Comparison of ENCODE assay signal across 28 cellular contexts in the genomic region with DNA sequence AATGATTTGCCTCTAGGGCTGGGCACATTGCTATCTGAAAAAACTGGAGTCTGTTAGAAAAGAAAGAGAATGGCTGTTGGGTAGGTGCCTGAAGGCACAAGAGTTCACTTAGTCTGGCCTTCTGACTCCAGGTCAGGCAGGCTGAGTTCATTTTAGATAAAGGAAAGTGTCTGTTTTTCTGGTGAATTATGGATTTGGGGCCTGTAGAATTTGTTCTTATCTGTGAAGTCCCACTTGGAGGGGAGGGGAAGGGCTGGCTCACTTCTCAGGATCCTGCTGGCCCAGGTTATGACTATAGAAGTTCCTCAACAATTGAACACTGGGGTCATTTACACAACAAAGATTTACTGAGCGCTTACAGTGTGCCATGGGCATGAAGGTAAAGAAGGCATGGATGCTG. TPM values are rescaled to one million over a fixed set of nuclear protein-coding genes. Genes with fewer than 3 reads are reported as not detected.
"Had no signal": no experiment of that assay in that cellular context is flagged by ENCODE, and none has a peak within 500 bp of the region (broad histone marks: within the 10 kb centered on the region; RNA-seq: fewer than 3 reads in every experiment).

No MANE protein-coding gene starts in this region.

- H3K36me3 Mint-ChIP-seq: mesothelial cell of epicardium; naive thymus-derived CD8-positive, alpha-beta T cell; stimulated activated naive B cell treated with anti-CD40 and anti-IgM and Interleukin-4, amounts not matched to agents 10 μg/mL and 1 μg/mL and 100 μg/mL, for 72 hours; type B pancreatic cell had no signal

- H3K4me3 Mint-ChIP-seq: activated CD4-positive, alpha-beta memory T cell treated with anti-CD3 and anti-CD28 coated beads, Interleukin-2, amount 10 ng/mL, durations not matched to agents 7 days and 5 days; activated naive CD8-positive, alpha-beta T cell; activated T-cell treated with anti-CD3 and anti-CD28 coated beads, Interleukin-2, amount 50 U/mL, for 24 hours; mesothelial cell of epicardium; naive thymus-derived CD8-positive, alpha-beta T cell; stimulated activated naive B cell treated with anti-CD40 and anti-IgM and Interleukin-4, amounts not matched to agents 10 μg/mL and 1 μg/mL and 100 μg/mL, for 72 hours; T-helper 1 cell treated with Interleukin-12 subunit alpha and Interleukin-12 subunit beta and Interleukin-4 antibody, amounts not matched to agents 30 μg/mL and 1 μg/mL, for 36 hours; type B pancreatic cell had no signal

- H3K4me3 ChIP-seq: adrenal gland, ascending aorta, sigmoid colon, smooth muscle cell had no signal

- H3K9me3 ChIP-seq: adrenal gland, ascending aorta, sigmoid colon had no signal

- H3K27me3 ChIP-seq: adrenal gland, ascending aorta, brain microvascular endothelial cell, foreskin keratinocyte, sigmoid colon had no signal

- H3K36me3 ChIP-seq: adrenal gland, ascending aorta, brain microvascular endothelial cell, sigmoid colon had no signal

- ATAC-seq: foreskin keratinocyte; left ventricle myocardium superior; naive thymus-derived CD8-positive, alpha-beta T cell; stimulated activated naive B cell treated with anti-CD40 and anti-IgM and Interleukin-4, amounts not matched to agents 10 μg/mL and 1 μg/mL and 100 μg/mL, for 72 hours had no signal

- H3K9me3 Mint-ChIP-seq: activated CD4-positive, alpha-beta memory T cell treated with anti-CD3 and anti-CD28 coated beads, Interleukin-2, amount 10 ng/mL, durations not matched to agents 7 days and 5 days; activated T-cell treated with anti-CD3 and anti-CD28 coated beads, Interleukin-2, amount 50 U/mL, for 24 hours; activated T-helper 2 cell treated with anti-CD3 and anti-CD28 coated beads, Interferon-gamma antibody, Interleukin-2, Interleukin-4, amounts not matched to agents 10 μg/mL and 5 μg/mL and 100 μg/mL, durations not matched to agents 14 hours and 24 hours and 36 hours; naive thymus-derived CD8-positive, alpha-beta T cell; stimulated activated naive B cell treated with anti-CD40 and anti-IgM and Interleukin-4, amounts not matched to agents 10 μg/mL and 1 μg/mL and 100 μg/mL, for 72 hours; T-helper 1 cell treated with Interleukin-12 subunit alpha and Interleukin-12 subunit beta and Interleukin-4 antibody, amounts not matched to agents 30 μg/mL and 1 μg/mL, for 36 hours; type B pancreatic cell had no signal

- H3K27ac ChIP-seq: adrenal gland, ascending aorta, brain microvascular endothelial cell, foreskin keratinocyte, sigmoid colon had no signal

- H3K27ac Mint-ChIP-seq: activated CD4-positive, alpha-beta memory T cell treated with anti-CD3 and anti-CD28 coated beads, Interleukin-2, amount 10 ng/mL, durations not matched to agents 7 days and 5 days; activated naive CD8-positive, alpha-beta T cell; activated T-cell treated with anti-CD3 and anti-CD28 coated beads, Interleukin-2, amount 50 U/mL, for 24 hours; activated T-helper 2 cell treated with anti-CD3 and anti-CD28 coated beads, Interferon-gamma antibody, Interleukin-2, Interleukin-4, amounts not matched to agents 10 μg/mL and 5 μg/mL and 100 μg/mL, durations not matched to agents 14 hours and 24 hours and 36 hours; mesothelial cell of epicardium; stimulated activated naive B cell treated with anti-CD40 and anti-IgM and Interleukin-4, amounts not matched to agents 10 μg/mL and 1 μg/mL and 100 μg/mL, for 72 hours; T-helper 1 cell treated with Interleukin-12 subunit alpha and Interleukin-12 subunit beta and Interleukin-4 antibody, amounts not matched to agents 30 μg/mL and 1 μg/mL, for 36 hours; type B pancreatic cell had no signal

- H3K4me1 ChIP-seq: adrenal gland, foreskin keratinocyte, sigmoid colon had no signal

- DNase-seq: activated CD4-positive, alpha-beta memory T cell treated with anti-CD3 and anti-CD28 coated beads, Interleukin-2, amount 10 ng/mL, durations not matched to agents 7 days and 5 days; activated CD4-positive, alpha-beta T cell treated with anti-CD3 and anti-CD28 coated beads for 48 hours; activated naive CD4-positive, alpha-beta T cell; activated T-cell treated with anti-CD3 and anti-CD28 coated beads, Interleukin-2, amount 50 U/mL, for 24 hours; adrenal gland; brain microvascular endothelial cell; dermis blood vessel endothelial cell; effector CD8-positive, alpha-beta T cell; foreskin keratinocyte; kidney glomerular epithelial cell; left ventricle myocardium superior; mammary epithelial cell; naive thymus-derived CD8-positive, alpha-beta T cell; sigmoid colon; stimulated activated CD4-positive, alpha-beta T cell treated with anti-CD3 and anti-CD28 coated beads, Interleukin-2, amount 100 ng/mL, for 48 hours; stimulated activated CD8-positive, alpha-beta memory T cell treated with anti-CD3 and anti-CD28 coated beads, Interleukin-4, amount 100 ng/mL, for 48 hours; stimulated activated naive B cell treated with anti-CD40 and anti-IgM and Interleukin-4, amounts not matched to agents 10 μg/mL and 1 μg/mL and 100 μg/mL, for 72 hours; T1000 had no signal

RNA-seq across cellular contexts. Expression of gene SOWAHA, which starts 24.6 kb away (rescaled TPM):
- total RNA-seq: activated CD4-positive, alpha-beta memory T cell treated with anti-CD3 and anti-CD28 coated beads, Interleukin-2, amount 10 ng/mL, durations not matched to agents 7 days and 5 days; ascending aorta; dermis blood vessel endothelial cell; glomerular endothelial cell; mammary epithelial cell; naive thymus-derived CD8-positive, alpha-beta T cell; posterior vena cava had no signal
- polyA plus RNA-seq: foreskin keratinocyte; naive thymus-derived CD8-positive, alpha-beta T cell had no signal

RNA-seq across cellular contexts. Expression of gene CCNI2, which starts 41.3 kb away (rescaled TPM):
- total RNA-seq: ascending aorta, glomerular endothelial cell, mammary epithelial cell, osteoblast, posterior vena cava had no signal

RNA-seq across cellular contexts. Expression of gene SHROOM1, which starts 41.9 kb away (rescaled TPM):
- total RNA-seq: naive thymus-derived CD8-positive, alpha-beta T cell had no signal
- polyA plus RNA-seq: naive thymus-derived CD8-positive, alpha-beta T cell had no signal
